ENCODE assay signal across 8 cellular contexts in genomic region chr4:46329118-46329976, GRCh38.
DNase-seq lines count a peak whose midpoint lies in the region; ATAC-seq and TF ChIP-seq lines count a peak whose summit lies in the region.

No MANE protein-coding gene starts in this region.

- H3K9me3 ChIP-seq in heart left ventricle (no peaks in the 10 kb centered on the region), right cardiac atrium (ENCODE audit: control insufficient read depth, low read length) (no peaks in the 10 kb centered on the region)

- H3K4me3 ChIP-seq in heart left ventricle (no peak overlapping the region), right cardiac atrium (ENCODE audit: low read length) (no peak overlapping the region)

- no peak for DNase-seq in heart left ventricle
- no peak for DNase-seq in right cardiac atrium
- peak; percentile 32 for DNase-seq in MV-4-11 (lab: John Stamatoyannopoulos, UW)
- DNase-seq in amniotic epithelial cell (ENCODE audit: low read depth) = peak; percentile 44
- DNase-seq in lung microvascular endothelial cell (ENCODE audit: low read depth in 2 of 2) = peak; percentile 0 to 2
- no peak for DNase-seq in KG1 (lab: John Stamatoyannopoulos, UW)
- DNase-seq in activated effector memory CD4-positive, alpha-beta T cell treated with anti-CD3 and anti-CD28 coated beads, Interleukin-2, amount 50 U/mL, for 16 hours = no peak

- peak in 9 of 12 donors; percentile 9 to 51 (median 25) for TF ChIP-seq CTCF in heart left ventricle (IDR thresholded peaks at IDR 0.05)

- H3K4me1 ChIP-seq in heart left ventricle = no peaks in the 10 kb centered on the region
- no peaks in the 10 kb centered on the region for H3K4me1 ChIP-seq in right cardiac atrium (ENCODE audit: control insufficient read depth, insufficient read depth, low read length)

- H3K27me3 ChIP-seq in heart left ventricle (no peaks in the 10 kb centered on the region), right cardiac atrium (ENCODE audit: control insufficient read depth, insufficient read depth) (no peaks in the 10 kb centered on the region)

- no peaks in the 10 kb centered on the region for H3K36me3 ChIP-seq in heart left ventricle

- 0 to 1% (median 0%) methylated on average over 2 of the region's 2 CpGs for WGBS in heart left ventricle, 4 donors
- WGBS in right cardiac atrium = under 1% methylated on average over 2 of the region's 2 CpGs

- H3K27ac ChIP-seq in heart left ventricle = no peak overlapping the region
- no peak overlapping the region for H3K27ac ChIP-seq in right cardiac atrium (ENCODE audit: low read length)

- ATAC-seq in heart left ventricle = peak in 1 of 4 donors; percentile 41
- ATAC-seq in right cardiac atrium = no peak
- no peak for ATAC-seq in GM21381 (IDR thresholded peaks at IDR 0.05; ENCODE audit: unreplicated experiment)

- TF ChIP-seq POLR2A in heart left ventricle (IDR thresholded peaks at IDR 0.05) = no peak

- intact Hi-C loops in heart left ventricle (cut with DNase I) (loop anchor here in 1 of 10 donors (10.0 kb wide), 1 partner anchor 1055 kb away; no protein-coding TSS in a partner anchor), right cardiac atrium (cut with DNase I) (no loop called here)

Comparison
In these comparisons a context has a peak if more than half of its experiments do, and no peak if none do; other contexts are left out.
1. DNase-seq: peak in MV-4-11 (single experiment), amniotic epithelial cell (single experiment) and lung microvascular endothelial cell (2 of 2); none in heart left ventricle (0 of 5), right cardiac atrium (0 of 3), KG1 (single experiment) and activated effector memory CD4-positive, alpha-beta T cell treated with anti-CD3 and anti-CD28 coated beads, Interleukin-2, amount 50 U/mL, for 16 hours (single experiment).